In the genomic region with DNA sequence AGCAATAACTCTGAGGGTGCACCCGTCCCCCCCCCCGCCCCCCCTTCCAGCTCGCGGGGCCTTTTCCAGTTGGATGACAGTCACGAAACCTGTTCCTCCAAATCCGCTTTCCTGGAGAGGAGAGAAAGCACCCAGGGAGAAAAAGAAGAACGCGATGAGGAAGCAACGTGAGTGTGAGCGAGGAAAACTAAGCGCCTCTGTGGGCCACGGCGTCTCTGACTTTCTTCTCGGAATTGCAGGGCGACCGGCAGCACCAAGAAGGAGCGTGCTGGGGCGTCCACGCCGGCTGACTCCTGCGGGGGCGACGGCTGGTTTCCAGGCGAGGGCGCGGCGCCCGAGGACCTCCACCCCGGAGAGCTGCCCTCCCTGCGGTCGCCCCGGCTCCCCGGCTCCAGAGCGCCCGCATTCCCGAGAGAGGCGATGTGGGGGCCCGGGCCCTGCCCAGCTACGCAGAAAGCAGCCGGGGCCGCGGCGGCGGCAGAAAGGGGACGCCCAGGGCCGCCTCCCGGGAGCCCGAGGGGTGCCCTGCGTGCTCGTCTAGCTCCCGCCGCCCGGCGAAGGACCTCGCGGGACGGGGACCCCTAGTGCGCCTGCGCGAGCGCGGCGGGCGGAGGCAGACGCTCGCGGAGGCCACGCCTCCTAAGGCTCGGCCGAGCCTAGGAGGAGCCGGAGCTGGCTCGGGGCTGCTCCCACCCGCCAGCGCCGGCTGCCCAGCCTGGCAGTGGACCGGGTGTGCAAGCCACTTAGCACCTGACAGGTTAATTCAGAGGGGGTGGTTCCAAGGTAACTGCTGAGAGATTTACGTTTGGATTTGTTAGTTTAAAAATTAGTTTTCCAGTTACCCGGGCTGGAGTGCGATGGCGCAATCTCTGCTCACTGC, we compare ENCODE assay signal across 8 cellular contexts. TPM values are rescaled to one million over a fixed set of nuclear protein-coding genes. Genes with fewer than 3 reads are reported as not detected.
DNase-seq lines count a peak whose midpoint lies in the region; ATAC-seq and TF ChIP-seq lines count a peak whose summit lies in the region.

No MANE protein-coding gene starts in this region.

- DNase-seq in NCI-H128 (lab: John Stamatoyannopoulos, UW; ENCODE audit: unreplicated experiment) (peak; percentile 89), SW 1271 (lab: John Stamatoyannopoulos, UW) (peak; percentile 50 to 80), cardiac septum (ENCODE audit: low spot score) (peak; percentile 90), pons (ENCODE audit: low spot score) (peak; percentile 85), tibial nerve (ENCODE audit: low spot score in 2 of 2) (peak; percentile 42 to 52)
- DNase-seq in activated naive CD8-positive, alpha-beta T cell treated with anti-CD3 and anti-CD28 coated beads, Interleukin-2, amount 50 U/mL, for 16 hours (ENCODE audit: low read depth, low spot score) = peak; percentile 67

- peaks cover 0 to 39% (median 14%) of the 10 kb centered on the region in 4 donors for H3K4me1 ChIP-seq in tibial nerve

- peak; percentile 94 for ATAC-seq in HG02759 (IDR thresholded peaks at IDR 0.05; ENCODE audit: unreplicated experiment)

- H3K36me3 ChIP-seq in tibial nerve = no peaks in the 10 kb centered on the region

- peak in 1 of 2 donors; percentile 24 for TF ChIP-seq EP300 in tibial nerve (IDR thresholded peaks at IDR 0.05)

- H3K4me3 ChIP-seq in GM12875 (ENCODE audit: low read depth, low read length) (peak overlapping the region; percentile 64), tibial nerve (peak overlapping the region; percentile 39 to 83 (median 80))

- peak overlapping the region in 3 of 4 donors; percentile 64 to 73 (median 67) for H3K27ac ChIP-seq in tibial nerve

- peaks cover 2 to 65% of the 10 kb centered on the region in 2 donors for H3K27me3 ChIP-seq in tibial nerve

- intact Hi-C loops in cardiac septum (cut with DNase I) = loop anchor here (1.0 kb wide), 1 partner anchor 21 kb away; the partner anchor contains the start of gene RFC4

- TF ChIP-seq POLR2A in tibial nerve (IDR thresholded peaks at IDR 0.05) = peak; percentile 32 to 57

- no peaks in the 10 kb centered on the region for H3K9me3 ChIP-seq in tibial nerve

- TF ChIP-seq CTCF in GM12875 (IDR thresholded peaks at IDR 0.05; ENCODE audit: borderline replicate concordance, insufficient read depth, low read depth, low read length) (no peak), tibial nerve (IDR thresholded peaks at IDR 0.05) (peak in 1 of 5 experiments; percentile 18)

- WGBS in tibial nerve, 2 donors = 2% methylated on average over 56 to 71 of the region's 80 CpGs

RNA-seq across cellular contexts. Expression of gene ADIPOQ, which starts 15.3 kb away (rescaled TPM):
- total RNA-seq in cardiac septum (1.5 TPM), tibial nerve (100 to 1,000 TPM in 3 of 4 donors, 10 to 100 TPM in 1; 70.8 to 213 (median 172) TPM)

RNA-seq across cellular contexts. Expression of gene RFC4, which starts 20.9 kb away (rescaled TPM):
- total RNA-seq in cardiac septum (6.4 TPM), tibial nerve (10 to 100 TPM in 3 of 4 donors, 1 to 10 TPM in 1; 5.4 to 14.2 (median 11.8) TPM)

RNA-seq across cellular contexts. Expression of gene EIF4A2, which starts 43.8 kb away (rescaled TPM):
- total RNA-seq in cardiac septum = 361 TPM
- 100 to 1,000 TPM; 285 to 465 (median 364) TPM for total RNA-seq in tibial nerve

Comparison
In these comparisons a context has a peak if more than half of its experiments do, and no peak if none do; other contexts are left out.
1. Peak in every context shown above with its lines: DNase-seq, ATAC-seq, H3K4me3 ChIP-seq and H3K27ac ChIP-seq.
2. RNA of gene ADIPOQ, which starts 15.3 kb away (total RNA-seq): 70.8 to 213 TPM in tibial nerve; 1.5 TPM in cardiac septum (single experiment); every median in the first group is over 10 times any median in the second.